ENCODE assay signal across 12 cellular contexts in the genomic region with DNA sequence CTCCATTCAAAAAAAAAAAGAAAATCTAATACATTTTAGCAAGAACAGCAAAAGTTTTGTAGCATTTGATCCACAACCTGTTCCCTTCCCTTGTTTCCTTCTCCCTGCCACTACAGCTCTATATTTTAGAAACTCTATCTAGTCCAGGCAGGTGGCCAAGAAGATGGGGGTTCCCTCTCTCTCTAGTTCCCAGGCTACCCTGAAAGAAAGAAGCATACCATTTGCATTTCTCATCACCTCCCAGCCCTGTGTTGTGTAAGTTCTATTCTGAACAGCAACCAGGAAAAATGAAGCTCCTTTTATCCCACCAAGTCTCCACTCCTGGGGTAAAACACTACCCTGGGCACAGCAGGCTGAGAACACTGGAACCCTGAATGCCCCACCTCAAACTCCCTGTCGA.
DNase-seq lines count a peak whose midpoint lies in the region; ATAC-seq, FAIRE-seq and TF ChIP-seq lines count a peak whose summit lies in the region.
"Had no signal": no experiment of that assay in that cellular context is flagged by ENCODE, and none has a peak within 500 bp of the region (broad histone marks: within the 10 kb centered on the region; RNA-seq: fewer than 3 reads in every experiment).

No MANE protein-coding gene starts in this region.

- H3K9me1 ChIP-seq in keratinocyte (ENCODE audit: control insufficient read depth, extremely low read depth, insufficient read depth, low read length), result no peaks in the 10 kb centered on the region

- no peak overlapping the region for H3K4me3 Mint-ChIP-seq in activated T-cell treated with anti-CD3 and anti-CD28 coated beads, Interleukin-2, amount 50 U/mL, for 24 hours
- H3K4me3 Mint-ChIP-seq: IgD-negative memory B cell had no signal

- H3K4me1 ChIP-seq in keratinocyte (ENCODE audit: control insufficient read depth, extremely low read depth, insufficient read depth, low read length) (peaks cover 8% of the 10 kb centered on the region), upper lobe of right lung (no peaks in the 10 kb centered on the region), suprapubic skin (no peaks in the 10 kb centered on the region)

- FAIRE-seq in keratinocyte (lab: Jason Lieb, UNC), result peak; percentile 55
- FAIRE-seq: A204.1 had no signal

- H3K4me3 ChIP-seq in astrocyte of the spinal cord (ENCODE audit: low read depth, low read length) (no peak overlapping the region), keratinocyte (ENCODE audit: control insufficient read depth in 2 of 3, extremely low read depth in 1 of 3, insufficient read depth in 2 of 3, low read depth in 1 of 3, low read length in 3 of 3) (no peak overlapping the region), upper lobe of right lung (no peak overlapping the region), suprapubic skin (no peak overlapping the region)
- H3K4me3 ChIP-seq: body of pancreas had no signal

- no peaks in the 10 kb centered on the region for H3K79me2 ChIP-seq in keratinocyte (ENCODE audit: control insufficient read depth, insufficient read depth, low read length)

- no peak overlapping the region for H2AFZ ChIP-seq in keratinocyte (ENCODE audit: control insufficient read depth, low read length)

- no peaks in the 10 kb centered on the region for H4K20me1 ChIP-seq in keratinocyte (ENCODE audit: control insufficient read depth, extremely low read depth, insufficient read depth, low read length)

- H3K27me3 ChIP-seq in keratinocyte (ENCODE audit: control insufficient read depth, extremely low read depth, insufficient read depth, low read length) (no peaks in the 10 kb centered on the region), upper lobe of right lung (no peaks in the 10 kb centered on the region), suprapubic skin (no peaks in the 10 kb centered on the region)
- H3K27me3 ChIP-seq: body of pancreas had no signal

- TF ChIP-seq CTCF in astrocyte of the spinal cord (IDR thresholded peaks at IDR 0.05; ENCODE audit: low read depth, low read length), result no peak
- no peak for TF ChIP-seq CTCF in keratinocyte (optimal IDR thresholded peaks at IDR 0.05 in 1 of 3, IDR thresholded peaks at IDR 0.05 in 1 of 3, conservative IDR thresholded peaks at IDR 0.05 in 1 of 3; ENCODE audit: extremely low read depth in 1 of 3, insufficient read depth in 2 of 3, low read length in 3 of 3)
- TF ChIP-seq CTCF in upper lobe of right lung (IDR thresholded peaks at IDR 0.05), result no peak
- no peak for TF ChIP-seq CTCF in suprapubic skin (IDR thresholded peaks at IDR 0.05)

- dilution Hi-C loops in keratinocyte (cut with MboI; ENCODE audit: extremely low pct_ligation_motif_present, low sequenced_read_pairs), result no loop called here

- no peaks in the 10 kb centered on the region for H3K27me3 Mint-ChIP-seq in activated T-cell treated with anti-CD3 and anti-CD28 coated beads, Interleukin-2, amount 50 U/mL, for 24 hours
- H3K27me3 Mint-ChIP-seq: IgD-negative memory B cell had no signal

- in situ Hi-C loops in astrocyte of the spinal cord (cut with HindIII; ENCODE audit: low sequenced_read_pairs), result no loop called here

- H3K27ac ChIP-seq in keratinocyte (ENCODE audit: control insufficient read depth, insufficient read depth, low read length) (no peak overlapping the region), upper lobe of right lung (peak overlapping the region; percentile 19), suprapubic skin (no peak overlapping the region)
- H3K27ac ChIP-seq: body of pancreas had no signal

- ATAC-seq in upper lobe of right lung, result peak; percentile 46
- ATAC-seq in HG03280 (IDR thresholded peaks at IDR 0.05; ENCODE audit: unreplicated experiment), result no peak
- ATAC-seq: body of pancreas had no signal

- no peak for DNase-seq in activated T-cell treated with anti-CD3 and anti-CD28 coated beads, Interleukin-2, amount 50 U/mL, for 24 hours
- no peak for DNase-seq in activated T-cell treated with anti-CD3 and anti-CD28 coated beads, Interleukin-2, amount 50 U/mL, for 1 hour
- DNase-seq in astrocyte of the spinal cord (ENCODE audit: low read depth, low spot score) (peak; percentile 92), keratinocyte (ENCODE audit: low read depth, low spot score) (no peak), upper lobe of right lung (no peak), suprapubic skin (ENCODE audit: low spot score in 2 of 2) (no peak), NCI-H82 treated with DMSO at 0.1 percent for 48 hours (lab: John Stamatoyannopoulos, UW; ENCODE audit: unreplicated experiment) (no peak)
- DNase-seq: NCI-H510A treated with DMSO at 0.1 percent for 48 hours had no signal

- TF ChIP-seq POLR2A in suprapubic skin (IDR thresholded peaks at IDR 0.05), result no peak

- H3K9ac ChIP-seq in keratinocyte (ENCODE audit: control insufficient read depth, extremely low read depth, insufficient read depth, low read length), result no peak overlapping the region

- H3K36me3 ChIP-seq in keratinocyte (ENCODE audit: control insufficient read depth in 2 of 2, extremely low read depth in 1 of 2, insufficient read depth in 2 of 2, low read length in 2 of 2) (no peaks in the 10 kb centered on the region), upper lobe of right lung (peaks cover 21% of the 10 kb centered on the region), suprapubic skin (peaks cover 40% of the 10 kb centered on the region)

- H3K27ac Mint-ChIP-seq in activated T-cell treated with anti-CD3 and anti-CD28 coated beads, Interleukin-2, amount 50 U/mL, for 24 hours, result peak overlapping the region; percentile 49

- H3K4me1 Mint-ChIP-seq in activated T-cell treated with anti-CD3 and anti-CD28 coated beads, Interleukin-2, amount 50 U/mL, for 24 hours (ENCODE audit: low read depth), result peaks cover 13% of the 10 kb centered on the region

- intact Hi-C loops in upper lobe of right lung (cut with DNase I), result no loop called here

- WGBS in suprapubic skin, result 77% methylated on average over 1 of the region's 1 CpG

- peaks cover 59% of the 10 kb centered on the region for H3K36me3 Mint-ChIP-seq in activated T-cell treated with anti-CD3 and anti-CD28 coated beads, Interleukin-2, amount 50 U/mL, for 24 hours (ENCODE audit: low read depth)

- peak overlapping the region; percentile 4 for H3K4me2 ChIP-seq in keratinocyte (ENCODE audit: control insufficient read depth, extremely low read depth, insufficient read depth, low read depth, low read length)

- TF ChIP-seq EP300 in suprapubic skin (IDR thresholded peaks at IDR 0.05), result no peak

- no peaks in the 10 kb centered on the region for H3K9me3 Mint-ChIP-seq in activated T-cell treated with anti-CD3 and anti-CD28 coated beads, Interleukin-2, amount 50 U/mL, for 24 hours
- H3K9me3 Mint-ChIP-seq: IgD-negative memory B cell had no signal

- no peaks in the 10 kb centered on the region for H3K9me3 ChIP-seq in keratinocyte (ENCODE audit: control insufficient read depth, low read depth, low read length)
- no peaks in the 10 kb centered on the region for H3K9me3 ChIP-seq in upper lobe of right lung
- H3K9me3 ChIP-seq in suprapubic skin, result no peaks in the 10 kb centered on the region
- H3K9me3 ChIP-seq: body of pancreas had no signal
